In the genomic region with DNA sequence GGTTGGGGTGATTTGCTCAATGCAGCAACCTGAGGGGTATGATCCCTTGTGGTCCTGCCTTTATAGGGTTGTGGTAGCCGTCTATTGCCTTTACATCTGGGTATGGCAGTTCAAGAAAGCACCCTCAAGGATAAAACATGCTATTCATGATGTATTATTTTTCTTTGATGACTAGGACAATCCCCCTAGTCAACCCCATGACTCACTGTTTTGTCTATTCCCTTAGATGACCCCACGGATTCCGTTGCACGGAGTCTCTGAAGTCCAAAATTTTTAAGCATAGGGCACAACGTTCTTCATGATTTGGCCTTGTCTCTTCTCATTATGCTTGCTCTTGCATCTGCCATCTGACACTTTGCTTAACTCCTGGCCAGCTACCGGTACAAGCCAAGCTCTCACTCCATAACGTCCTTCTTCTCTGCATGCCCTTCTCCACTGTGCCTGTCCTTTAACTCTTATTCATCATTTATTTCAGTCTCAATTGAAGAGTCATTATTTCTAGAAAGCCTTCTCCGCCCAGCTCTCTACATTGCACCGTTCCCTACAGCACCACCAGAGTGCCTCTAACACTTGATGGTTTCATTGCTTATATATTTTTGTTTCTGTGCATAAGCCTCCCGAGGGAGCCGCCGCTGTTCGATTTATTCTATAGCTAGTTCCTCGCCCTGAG, we compare ENCODE assay signal across 1 cellular context.
TF ChIP-seq lines count a peak whose summit lies in the region.

No MANE protein-coding gene starts in this region.

TF ChIP-seq in H1, 55 proteins besides CTCF, POLR2A, EP300 and RAD21 (continued from another document):
- TF ChIP-seq CTBP2 (IDR thresholded peaks at IDR 0.05; ENCODE audit: borderline replicate concordance, insufficient read depth, insufficient read length, low read length): no peak
- no peak for TF ChIP-seq MAFK (IDR thresholded peaks at IDR 0.05; ENCODE audit: low read depth, low read length)
- TF ChIP-seq SIRT6 (IDR thresholded peaks at IDR 0.05; ENCODE audit: low read length): no peak
- no peak for TF ChIP-seq JUN (IDR thresholded peaks at IDR 0.05; ENCODE audit: low read depth, low read length)
- TF ChIP-seq RXRA (IDR thresholded peaks at IDR 0.05; ENCODE audit: insufficient read depth, low read depth, low read length): no peak
